11 cellular contexts compared by ENCODE assay signal in the genomic region with DNA sequence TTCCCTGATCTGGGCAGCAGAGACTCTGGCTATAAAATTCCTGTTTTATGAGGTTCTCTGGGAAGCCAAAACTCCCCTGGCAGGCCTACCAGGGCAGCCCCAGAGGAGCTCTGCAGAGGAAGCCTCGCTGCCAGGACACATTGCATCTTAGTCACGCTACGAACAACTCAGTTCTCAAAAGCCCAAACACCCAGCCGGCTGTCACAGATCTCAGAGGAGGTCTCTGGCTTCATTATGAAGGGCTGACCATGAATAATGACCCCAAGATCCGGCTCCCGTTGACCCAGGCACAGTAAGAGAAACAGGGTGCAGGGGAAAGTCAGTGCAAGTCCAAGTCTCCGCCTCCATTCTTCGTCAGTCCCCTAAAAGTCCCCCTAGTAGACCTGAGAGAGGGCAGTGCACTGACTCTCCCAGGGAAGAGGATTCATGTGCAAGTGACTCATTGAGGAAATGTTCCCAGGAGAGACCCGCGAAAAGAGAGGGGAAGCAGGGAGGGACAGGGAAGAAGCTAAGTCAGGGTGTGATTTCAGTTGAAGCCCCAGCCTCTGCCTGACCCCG.
DNase-seq lines count a peak whose midpoint lies in the region; FAIRE-seq and TF ChIP-seq lines count a peak whose summit lies in the region.
"Had no signal": no experiment of that assay in that cellular context is flagged by ENCODE, and none has a peak within 500 bp of the region (broad histone marks: within the 10 kb centered on the region; RNA-seq: fewer than 3 reads in every experiment).

No MANE protein-coding gene starts in this region.

- H3K27me3 ChIP-seq in MG63: no peaks in the 10 kb centered on the region
- no peaks in the 10 kb centered on the region for H3K27me3 ChIP-seq in CD8-positive, alpha-beta memory T cell (ENCODE audit: insufficient read depth, low read length, poor library complexity, severe bottlenecking)

- no peaks in the 10 kb centered on the region for H3K4me1 Mint-ChIP-seq in CD8-positive, alpha-beta memory T cell
- no peaks in the 10 kb centered on the region for H3K4me1 Mint-ChIP-seq in activated naive CD4-positive, alpha-beta T cell treated with anti-CD3 and anti-CD28 coated beads for 36 hours (ENCODE audit: low read depth)
- H3K4me1 Mint-ChIP-seq: B cell had no signal

- CTCF ChIA-PET in AG04449 (lab: Yijun Ruan, JAX): interaction anchor here (0.9 to 4.7 kb wide), 9 partner anchors 9 to 217 kb away, joined by 3 to 64 read pairs (median 6); no protein-coding TSS in a partner anchor
- CTCF ChIA-PET in CD8-positive, alpha-beta memory T cell (lab: Charles Lee): no interaction called here
- CTCF ChIA-PET in activated naive CD4-positive, alpha-beta T cell treated with anti-CD3 and anti-CD28 coated beads for 36 hours (lab: Charles Lee): interaction anchor here (1.1 kb wide), 1 partner anchor 10 kb away, joined by 3 read pairs; no protein-coding TSS in a partner anchor

- no peak for FAIRE-seq in HTR-8/SVneo (lab: Jason Lieb, UNC)

- intact Hi-C loops in posterior vena cava (cut with DNase I): no loop called here
- intact Hi-C loops in activated naive CD4-positive, alpha-beta T cell treated with anti-CD3 and anti-CD28 coated beads for 36 hours (cut with micrococcal nuclease): no loop called here

- H3K9me3 ChIP-seq in MG63: no peaks in the 10 kb centered on the region
- no peaks in the 10 kb centered on the region for H3K9me3 ChIP-seq in CD8-positive, alpha-beta memory T cell (ENCODE audit: low read length)

- H3K4me3 ChIP-seq in AG04449 (ENCODE audit: low read depth, low read length) (no peak overlapping the region), MG63 (no peak overlapping the region), foreskin fibroblast (ENCODE audit: low read depth in 1 of 2, low read length in 2 of 2) (no peak overlapping the region)
- H3K4me3 ChIP-seq in CD8-positive, alpha-beta memory T cell (ENCODE audit: low read length): no peak overlapping the region

- no peak overlapping the region for H3K27ac Mint-ChIP-seq in CD8-positive, alpha-beta memory T cell
- H3K27ac Mint-ChIP-seq in activated naive CD4-positive, alpha-beta T cell treated with anti-CD3 and anti-CD28 coated beads for 36 hours: no peak overlapping the region
- H3K27ac Mint-ChIP-seq: B cell had no signal

- POLR2A ChIA-PET in AG04449 (lab: Yijun Ruan, JAX): no interaction called here
- POLR2A ChIA-PET in CD8-positive, alpha-beta memory T cell (lab: Charles Lee): no interaction called here

- peaks cover 4 to 5% of the 10 kb centered on the region in 2 donors for H3K27me3 Mint-ChIP-seq in CD8-positive, alpha-beta memory T cell
- no peaks in the 10 kb centered on the region for H3K27me3 Mint-ChIP-seq in activated naive CD4-positive, alpha-beta T cell treated with anti-CD3 and anti-CD28 coated beads for 36 hours (ENCODE audit: low read depth)
- H3K27me3 Mint-ChIP-seq: B cell had no signal

- peak; percentile 54 for DNase-seq in AG04449 (ENCODE audit: low read depth, low spot score)
- DNase-seq in MG63: peak; percentile 98
- peak; percentile 59 to 79 for DNase-seq in foreskin fibroblast
- DNase-seq in posterior vena cava (ENCODE audit: low spot score): peak; percentile 93
- DNase-seq in CD8-positive, alpha-beta memory T cell: no peak
- no peak for DNase-seq in HUDEP-2 (lab: John Stamatoyannopoulos, UW; ENCODE audit: unreplicated experiment in 76 of 76)
- no peak for DNase-seq in activated naive CD4-positive, alpha-beta T cell treated with anti-CD3 and anti-CD28 coated beads for 36 hours
- no peak for DNase-seq in HTR-8/SVneo (ENCODE audit: insufficient read length, low spot score)
- DNase-seq: NCI-H1417; NK-92 treated with Interleukin-12 subunit alpha and Interleukin-12 subunit beta, amount 100 ng/mL, for 24 hours had no signal

- H3K9me3 Mint-ChIP-seq in CD8-positive, alpha-beta memory T cell: no peaks in the 10 kb centered on the region
- H3K9me3 Mint-ChIP-seq in activated naive CD4-positive, alpha-beta T cell treated with anti-CD3 and anti-CD28 coated beads for 36 hours: no peaks in the 10 kb centered on the region

- H3K4me1 ChIP-seq in CD8-positive, alpha-beta memory T cell (ENCODE audit: insufficient read depth, low read length): no peaks in the 10 kb centered on the region

- H3K36me3 ChIP-seq in MG63: no peaks in the 10 kb centered on the region
- no peaks in the 10 kb centered on the region for H3K36me3 ChIP-seq in CD8-positive, alpha-beta memory T cell (ENCODE audit: insufficient read depth, low read length)

- no peak overlapping the region for H3K27ac ChIP-seq in CD8-positive, alpha-beta memory T cell (ENCODE audit: low read depth, low read length)

- no peak overlapping the region for H3K4me3 Mint-ChIP-seq in CD8-positive, alpha-beta memory T cell
- no peak overlapping the region for H3K4me3 Mint-ChIP-seq in activated naive CD4-positive, alpha-beta T cell treated with anti-CD3 and anti-CD28 coated beads for 36 hours
- H3K4me3 Mint-ChIP-seq: B cell had no signal

- TF ChIP-seq CTCF in AG04449 (IDR thresholded peaks at IDR 0.05; ENCODE audit: insufficient read depth, low read length, missing control alignments): no peak
- no peak for TF ChIP-seq CTCF in foreskin fibroblast (IDR thresholded peaks at IDR 0.05; ENCODE audit: low read depth, low read length)

- H3K36me3 Mint-ChIP-seq in CD8-positive, alpha-beta memory T cell: no peaks in the 10 kb centered on the region
- H3K36me3 Mint-ChIP-seq in activated naive CD4-positive, alpha-beta T cell treated with anti-CD3 and anti-CD28 coated beads for 36 hours (ENCODE audit: low read depth): no peaks in the 10 kb centered on the region

Comparison
In these comparisons a context has a peak if more than half of its experiments do, and no peak if none do; other contexts are left out.
1. DNase-seq: peak in AG04449 (single experiment), MG63 (single experiment), foreskin fibroblast (2 of 2) and posterior vena cava (single experiment); none in CD8-positive, alpha-beta memory T cell (0 of 5), HUDEP-2 (0 of 76), activated naive CD4-positive, alpha-beta T cell treated with anti-CD3 and anti-CD28 coated beads for 36 hours (single experiment) and HTR-8/SVneo (single experiment).